21 cellular contexts compared by ENCODE assay signal in the genomic region with DNA sequence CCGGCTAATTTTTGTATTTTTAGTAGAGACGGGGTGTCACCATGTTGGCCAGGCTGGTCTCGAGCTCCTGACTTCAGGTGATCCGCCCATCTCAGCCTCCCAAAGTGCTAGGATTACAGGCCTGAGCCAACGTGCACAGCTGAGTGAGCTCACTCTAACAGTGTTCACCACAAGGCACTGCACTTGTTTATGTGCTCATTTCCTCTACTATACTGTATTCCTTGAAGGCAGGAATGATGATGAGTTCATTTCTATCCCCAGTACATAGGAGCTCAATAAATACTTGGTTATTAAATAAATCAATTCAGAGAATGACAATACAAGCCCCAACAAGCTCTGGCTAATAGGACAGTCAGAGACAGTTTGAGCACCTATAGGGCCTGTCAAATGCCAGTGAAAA. TPM values are rescaled to one million over a fixed set of nuclear protein-coding genes. Genes with fewer than 3 reads are reported as not detected.
"Had no signal": no experiment of that assay in that cellular context is flagged by ENCODE, and none has a peak within 500 bp of the region (broad histone marks: within the 10 kb centered on the region; RNA-seq: fewer than 3 reads in every experiment).

No MANE protein-coding gene starts in this region.

- H3K27me3 ChIP-seq: heart right ventricle, neutrophil, right lobe of liver, tibial artery, upper lobe of left lung, vagina had no signal

- H3K27ac Mint-ChIP-seq: dendritic cell treated with granulocyte-macrophage colony-stimulating factor and Interleukin-4, amounts not matched to agents 40 ng/mL and 50 ng/mL, for 4 days; stimulated activated effector memory CD8-positive, alpha-beta T cell treated with anti-CD3 and anti-CD28 coated beads, Interleukin-12 subunit alpha, Interleukin-12 subunit beta, amount 100 ng/mL, for 72 hours; stimulated activated naive CD8-positive, alpha-beta T cell treated with anti-CD3 and anti-CD28 coated beads, Interleukin-15, Interleukin-2, amounts not matched to agents 100 ng/mL and 50 ng/mL, for 24 hours had no signal

- H3K27me3 Mint-ChIP-seq: dendritic cell treated with granulocyte-macrophage colony-stimulating factor and Interleukin-4, amounts not matched to agents 40 ng/mL and 50 ng/mL, for 4 days; naive thymus-derived CD8-positive, alpha-beta T cell; stimulated activated naive CD8-positive, alpha-beta T cell treated with anti-CD3 and anti-CD28 coated beads, Interleukin-15, Interleukin-2, amounts not matched to agents 100 ng/mL and 50 ng/mL, for 24 hours had no signal

- H3K9me3 ChIP-seq: heart right ventricle, mucosa of descending colon, neutrophil, psoas muscle, right lobe of liver, tibial artery, upper lobe of left lung, vagina had no signal

- H3K9me3 Mint-ChIP-seq: dendritic cell treated with granulocyte-macrophage colony-stimulating factor and Interleukin-4, amounts not matched to agents 40 ng/mL and 50 ng/mL, for 4 days; naive thymus-derived CD8-positive, alpha-beta T cell; stimulated activated effector memory CD8-positive, alpha-beta T cell treated with anti-CD3 and anti-CD28 coated beads, Interleukin-12 subunit alpha, Interleukin-12 subunit beta, amount 100 ng/mL, for 72 hours; stimulated activated naive CD8-positive, alpha-beta T cell treated with anti-CD3 and anti-CD28 coated beads, Interleukin-15, Interleukin-2, amounts not matched to agents 100 ng/mL and 50 ng/mL, for 24 hours had no signal

- DNase-seq: heart right ventricle; hypothalamus; islet precursor cell; mucosa of descending colon; naive thymus-derived CD8-positive, alpha-beta T cell; psoas muscle; retina; right lobe of liver; stimulated activated CD4-positive, alpha-beta T cell treated with anti-CD3 and anti-CD28 coated beads, Interleukin-4, amount 100 ng/mL, for 1 hour; stimulated activated CD8-positive, alpha-beta memory T cell treated with anti-CD3 and anti-CD28 coated beads, Interleukin-4, amount 100 ng/mL, for 48 hours; tibial artery; upper lobe of left lung had no signal

- FAIRE-seq: frontal cortex had no signal

- H3K4me1 Mint-ChIP-seq: stimulated activated effector memory CD8-positive, alpha-beta T cell treated with anti-CD3 and anti-CD28 coated beads, Interleukin-12 subunit alpha, Interleukin-12 subunit beta, amount 100 ng/mL, for 72 hours had no signal

- H3K4me1 ChIP-seq: heart right ventricle, psoas muscle, right lobe of liver, tibial artery, upper lobe of left lung, vagina had no signal

- H3K4me3 Mint-ChIP-seq: dendritic cell treated with granulocyte-macrophage colony-stimulating factor and Interleukin-4, amounts not matched to agents 40 ng/mL and 50 ng/mL, for 4 days; naive thymus-derived CD8-positive, alpha-beta T cell; stimulated activated effector memory CD8-positive, alpha-beta T cell treated with anti-CD3 and anti-CD28 coated beads, Interleukin-12 subunit alpha, Interleukin-12 subunit beta, amount 100 ng/mL, for 72 hours; stimulated activated naive CD8-positive, alpha-beta T cell treated with anti-CD3 and anti-CD28 coated beads, Interleukin-15, Interleukin-2, amounts not matched to agents 100 ng/mL and 50 ng/mL, for 24 hours had no signal

- H3K4me3 ChIP-seq: heart right ventricle, mucosa of descending colon, psoas muscle, right lobe of liver, tibial artery, upper lobe of left lung, vagina had no signal

- H3K27ac ChIP-seq: heart right ventricle, neutrophil, psoas muscle, right lobe of liver, tibial artery, upper lobe of left lung, vagina had no signal

RNA-seq across cellular contexts. Expression of a gene that starts 46.7 kb away (rescaled TPM):
- total RNA-seq: frontal cortex; glomerular endothelial cell; naive thymus-derived CD8-positive, alpha-beta T cell; osteoblast; vagina had no signal
- polyA plus RNA-seq: naive thymus-derived CD8-positive, alpha-beta T cell; neural cell had no signal
